ENCODE assay signal across 1 cellular context in genomic region chr2:173159794-173160463, GRCh38.
TF ChIP-seq lines count a peak whose summit lies in the region.

No MANE protein-coding gene starts in this region.

TF ChIP-seq in GM23338, 12 proteins besides CTCF, POLR2A, EP300 and RAD21 (continued from another document):
- TF ChIP-seq ZNF462 (CRISPR knock-in tag; IDR thresholded peaks at IDR 0.05) (no peak), JUNB (IDR thresholded peaks at IDR 0.05; ENCODE audit: unreplicated experiment) (no peak), EZH2phosphoT487 (IDR thresholded peaks at IDR 0.05; ENCODE audit: unreplicated experiment) (no peak), POLR2AphosphoS5 (IDR thresholded peaks at IDR 0.05; ENCODE audit: low read depth) (no peak)
- TF ChIP-seq, protein P1, sequence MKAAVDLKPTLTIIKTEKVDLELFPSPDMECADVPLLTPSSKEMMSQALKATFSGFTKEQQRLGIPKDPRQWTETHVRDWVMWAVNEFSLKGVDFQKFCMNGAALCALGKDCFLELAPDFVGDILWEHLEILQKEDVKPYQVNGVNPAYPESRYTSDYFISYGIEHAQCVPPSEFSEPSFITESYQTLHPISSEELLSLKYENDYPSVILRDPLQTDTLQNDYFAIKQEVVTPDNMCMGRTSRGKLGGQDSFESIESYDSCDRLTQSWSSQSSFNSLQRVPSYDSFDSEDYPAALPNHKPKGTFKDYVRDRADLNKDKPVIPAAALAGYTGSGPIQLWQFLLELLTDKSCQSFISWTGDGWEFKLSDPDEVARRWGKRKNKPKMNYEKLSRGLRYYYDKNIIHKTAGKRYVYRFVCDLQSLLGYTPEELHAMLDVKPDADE (IDR thresholded peaks at IDR 0.05) = no peak
